1 cellular context compared by ENCODE assay signal in the genomic region with DNA sequence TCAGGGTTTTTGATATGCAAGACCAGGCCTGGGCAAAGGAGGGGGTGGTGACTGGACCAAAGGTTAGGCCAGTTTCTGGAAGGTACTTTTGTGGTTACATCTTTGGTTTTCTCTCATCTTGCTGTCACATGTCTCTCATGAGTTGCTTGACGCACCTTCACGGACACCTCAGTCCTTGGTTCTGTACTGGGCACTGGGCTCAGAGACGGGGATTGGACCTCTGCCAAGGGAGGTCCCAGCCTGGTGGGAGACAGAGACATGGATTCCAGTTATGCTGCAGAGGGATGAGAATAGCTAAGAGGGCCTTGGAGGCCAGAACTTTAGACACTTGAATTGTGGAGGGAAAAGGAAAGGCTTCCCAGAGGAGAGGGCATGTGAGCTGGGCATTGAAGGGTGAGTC.
TF ChIP-seq lines count a peak whose summit lies in the region.

No MANE protein-coding gene starts in this region.

TF ChIP-seq in GM23338, 12 proteins besides CTCF, POLR2A, EP300 and RAD21 (continued from another document):
- no peak for TF ChIP-seq ZNF462 (CRISPR knock-in tag; IDR thresholded peaks at IDR 0.05)
- no peak for TF ChIP-seq EZH2phosphoT487 (IDR thresholded peaks at IDR 0.05; ENCODE audit: unreplicated experiment)
- TF ChIP-seq, protein P1, sequence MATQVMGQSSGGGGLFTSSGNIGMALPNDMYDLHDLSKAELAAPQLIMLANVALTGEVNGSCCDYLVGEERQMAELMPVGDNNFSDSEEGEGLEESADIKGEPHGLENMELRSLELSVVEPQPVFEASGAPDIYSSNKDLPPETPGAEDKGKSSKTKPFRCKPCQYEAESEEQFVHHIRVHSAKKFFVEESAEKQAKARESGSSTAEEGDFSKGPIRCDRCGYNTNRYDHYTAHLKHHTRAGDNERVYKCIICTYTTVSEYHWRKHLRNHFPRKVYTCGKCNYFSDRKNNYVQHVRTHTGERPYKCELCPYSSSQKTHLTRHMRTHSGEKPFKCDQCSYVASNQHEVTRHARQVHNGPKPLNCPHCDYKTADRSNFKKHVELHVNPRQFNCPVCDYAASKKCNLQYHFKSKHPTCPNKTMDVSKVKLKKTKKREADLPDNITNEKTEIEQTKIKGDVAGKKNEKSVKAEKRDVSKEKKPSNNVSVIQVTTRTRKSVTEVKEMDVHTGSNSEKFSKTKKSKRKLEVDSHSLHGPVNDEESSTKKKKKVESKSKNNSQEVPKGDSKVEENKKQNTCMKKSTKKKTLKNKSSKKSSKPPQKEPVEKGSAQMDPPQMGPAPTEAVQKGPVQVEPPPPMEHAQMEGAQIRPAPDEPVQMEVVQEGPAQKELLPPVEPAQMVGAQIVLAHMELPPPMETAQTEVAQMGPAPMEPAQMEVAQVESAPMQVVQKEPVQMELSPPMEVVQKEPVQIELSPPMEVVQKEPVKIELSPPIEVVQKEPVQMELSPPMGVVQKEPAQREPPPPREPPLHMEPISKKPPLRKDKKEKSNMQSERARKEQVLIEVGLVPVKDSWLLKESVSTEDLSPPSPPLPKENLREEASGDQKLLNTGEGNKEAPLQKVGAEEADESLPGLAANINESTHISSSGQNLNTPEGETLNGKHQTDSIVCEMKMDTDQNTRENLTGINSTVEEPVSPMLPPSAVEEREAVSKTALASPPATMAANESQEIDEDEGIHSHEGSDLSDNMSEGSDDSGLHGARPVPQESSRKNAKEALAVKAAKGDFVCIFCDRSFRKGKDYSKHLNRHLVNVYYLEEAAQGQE (IDR thresholded peaks at IDR 0.05; ENCODE audit: unreplicated experiment) = no peak
